In genomic region chr10:3889961-3890522, GRCh38 we compare ENCODE assay signal across 11 cellular contexts.
DNase-seq lines count a peak whose midpoint lies in the region; ATAC-seq and TF ChIP-seq lines count a peak whose summit lies in the region.
"Had no signal": no experiment of that assay in that cellular context is flagged by ENCODE, and none has a peak within 500 bp of the region (broad histone marks: within the 10 kb centered on the region; RNA-seq: fewer than 3 reads in every experiment).

No MANE protein-coding gene starts in this region.

- H3K9me3 ChIP-seq in CD4-positive, alpha-beta memory T cell (ENCODE audit: control insufficient read depth in 1 of 2, low read length in 2 of 2) = no peaks in the 10 kb centered on the region
- H3K9me3 ChIP-seq in mesodermal cell (ENCODE audit: control insufficient read depth, low read length) = no peaks in the 10 kb centered on the region
- H3K9me3 ChIP-seq in upper lobe of left lung = no peaks in the 10 kb centered on the region
- no peaks in the 10 kb centered on the region for H3K9me3 ChIP-seq in A673 (ENCODE audit: low read depth, low read length, poor library complexity, severe bottlenecking)

- TF ChIP-seq CTCF in chondrocyte (IDR thresholded peaks at IDR 0.05) = no peak
- no peak for TF ChIP-seq CTCF in upper lobe of left lung (IDR thresholded peaks at IDR 0.05)
- no peak for TF ChIP-seq CTCF in A673 (conservative IDR thresholded peaks at IDR 0.05; ENCODE audit: low read depth, low read length)

- no peaks in the 10 kb centered on the region for H3K9me3 Mint-ChIP-seq in CD4-positive, alpha-beta memory T cell
- H3K9me3 Mint-ChIP-seq in chondrocyte (ENCODE audit: low read depth) = no peaks in the 10 kb centered on the region

- TF ChIP-seq POLR2A in upper lobe of left lung (IDR thresholded peaks at IDR 0.05) = no peak

- no peaks in the 10 kb centered on the region for H3K27me3 Mint-ChIP-seq in CD4-positive, alpha-beta memory T cell
- no peaks in the 10 kb centered on the region for H3K27me3 Mint-ChIP-seq in chondrocyte (ENCODE audit: low read depth)

- peaks cover 35 to 80% (median 61%) of the 10 kb centered on the region in 4 donors for H3K4me1 Mint-ChIP-seq in CD4-positive, alpha-beta memory T cell
- peaks cover 87% of the 10 kb centered on the region for H3K4me1 Mint-ChIP-seq in chondrocyte (ENCODE audit: low read depth)

- H3K4me1 ChIP-seq in CD4-positive, alpha-beta memory T cell (ENCODE audit: insufficient read depth, low read length) = peaks cover 71% of the 10 kb centered on the region
- H3K4me1 ChIP-seq in mesodermal cell (ENCODE audit: control insufficient read depth, insufficient read depth, low read length, poor library complexity, severe bottlenecking) (peaks cover 71% of the 10 kb centered on the region), upper lobe of left lung (peaks cover 9 to 31% (median 22%) of the 10 kb centered on the region in 4 donors), A673 (ENCODE audit: insufficient read depth, low read length, poor library complexity, severe bottlenecking) (no peaks in the 10 kb centered on the region)

- H3K36me3 Mint-ChIP-seq in CD4-positive, alpha-beta memory T cell = no peaks in the 10 kb centered on the region
- no peaks in the 10 kb centered on the region for H3K36me3 Mint-ChIP-seq in chondrocyte (ENCODE audit: low read depth)

- no peak overlapping the region for H3K27ac ChIP-seq in CD4-positive, alpha-beta memory T cell (ENCODE audit: low read depth, low read length)
- peak overlapping the region; percentile 26 for H3K27ac ChIP-seq in mesodermal cell (ENCODE audit: low read depth, low read length, severe bottlenecking)
- no peak overlapping the region for H3K27ac ChIP-seq in upper lobe of left lung
- no peak overlapping the region for H3K27ac ChIP-seq in A673 (ENCODE audit: low read depth, low read length, poor library complexity, severe bottlenecking)
- H3K27ac ChIP-seq: parathyroid adenoma had no signal

- no peaks in the 10 kb centered on the region for H3K36me3 ChIP-seq in CD4-positive, alpha-beta memory T cell (ENCODE audit: insufficient read depth, low read length)
- H3K36me3 ChIP-seq in mesodermal cell (ENCODE audit: control insufficient read depth, insufficient read depth, low read length) (no peaks in the 10 kb centered on the region), upper lobe of left lung (no peaks in the 10 kb centered on the region), A673 (ENCODE audit: insufficient read depth, low read length, poor library complexity, severe bottlenecking) (no peaks in the 10 kb centered on the region)

- peak overlapping the region; percentile 10 to 96 (median 83) for H3K27ac Mint-ChIP-seq in CD4-positive, alpha-beta memory T cell
- H3K27ac Mint-ChIP-seq in chondrocyte (ENCODE audit: unreplicated experiment) = peak overlapping the region; percentile 92

- BruUV-seq in A673 (replicated peaks; lab: Mats Ljungman, UMichigan) = no TSS peak

- CTCF ChIA-PET in CD4-positive, alpha-beta memory T cell (lab: Charles Lee; ENCODE audit: partially characterized antibody) = interaction anchor here (1.0 to 1.8 kb wide), 3 partner anchors 13 to 132 kb away, joined by 3 to 8 read pairs (median 3); no protein-coding TSS in a partner anchor
- CTCF ChIA-PET in A673 (lab: Charles Lee) = no interaction called here

- intact Hi-C loops in CD4-positive, alpha-beta memory T cell (cut with micrococcal nuclease) = loop anchor here (2.0 to 5.0 kb wide), 2 partner anchors 13 to 57 kb away; no protein-coding TSS in a partner anchor
- intact Hi-C loops in A673 (cut with micrococcal nuclease; ENCODE audit: unreplicated experiment) = no loop called here

- DNase-seq in CD4-positive, alpha-beta memory T cell = no peak
- DNase-seq in LHCN-M2 (ENCODE audit: low read depth) (peak; percentile 72), chondrocyte (ENCODE audit: low spot score) (no peak), CD1c-positive myeloid dendritic cell (ENCODE audit: extremely low spot score) (no peak), upper lobe of left lung (no peak), A673 (ENCODE audit: low spot score) (no peak)
- DNase-seq: cerebellar nuclear complex, GOT3 had no signal

- ATAC-seq in upper lobe of left lung (ENCODE audit: low FRiP score in 2 of 2) (no peak), GM19452 (IDR thresholded peaks at IDR 0.05; ENCODE audit: unreplicated experiment) (no peak)

- POLR2A ChIA-PET in CD4-positive, alpha-beta memory T cell (lab: Charles Lee; ENCODE audit: partially characterized antibody) = interaction anchor here (1.0 to 11.9 kb wide), 7 partner anchors 9 to 107 kb away, joined by 4 to 289 read pairs (median 7); partner anchors contain the start of gene KLF6
- POLR2A ChIA-PET in A673 (lab: Charles Lee; ENCODE audit: low non-redundant PET) = no interaction called here

- no peak for TF ChIP-seq EP300 in upper lobe of left lung (IDR thresholded peaks at IDR 0.05)

- no peak overlapping the region for H3K4me3 Mint-ChIP-seq in CD4-positive, alpha-beta memory T cell
- peak overlapping the region; percentile 5 for H3K4me3 Mint-ChIP-seq in chondrocyte (ENCODE audit: unreplicated experiment)

- H3K4me3 ChIP-seq in CD4-positive, alpha-beta memory T cell (ENCODE audit: low read length in 2 of 2) = no peak overlapping the region
- H3K4me3 ChIP-seq in mesodermal cell (ENCODE audit: extremely low read depth, insufficient read depth, low read length, poor library complexity, severe bottlenecking) (no peak overlapping the region), upper lobe of left lung (no peak overlapping the region), A673 (ENCODE audit: low read depth, low read length, poor library complexity, severe bottlenecking) (no peak overlapping the region)

- H3K27me3 ChIP-seq in CD4-positive, alpha-beta memory T cell (ENCODE audit: insufficient read depth, low read length) = no peaks in the 10 kb centered on the region
- H3K27me3 ChIP-seq in upper lobe of left lung = no peaks in the 10 kb centered on the region
- H3K27me3 ChIP-seq in A673 (replicated peaks; ENCODE audit: insufficient read depth, low read depth, low read length, poor library complexity) = no peaks in the 10 kb centered on the region

- 53 to 56% methylated on average over 3 to 4 of the region's 4 CpGs for WGBS in mesodermal cell (ENCODE audit: insufficient coverage in 2 of 2), 2 experiments
- WGBS in upper lobe of left lung, 2 donors = 66 to 70% methylated on average over 4 of the region's 4 CpGs
